9 cellular contexts compared by ENCODE assay signal in the genomic region with DNA sequence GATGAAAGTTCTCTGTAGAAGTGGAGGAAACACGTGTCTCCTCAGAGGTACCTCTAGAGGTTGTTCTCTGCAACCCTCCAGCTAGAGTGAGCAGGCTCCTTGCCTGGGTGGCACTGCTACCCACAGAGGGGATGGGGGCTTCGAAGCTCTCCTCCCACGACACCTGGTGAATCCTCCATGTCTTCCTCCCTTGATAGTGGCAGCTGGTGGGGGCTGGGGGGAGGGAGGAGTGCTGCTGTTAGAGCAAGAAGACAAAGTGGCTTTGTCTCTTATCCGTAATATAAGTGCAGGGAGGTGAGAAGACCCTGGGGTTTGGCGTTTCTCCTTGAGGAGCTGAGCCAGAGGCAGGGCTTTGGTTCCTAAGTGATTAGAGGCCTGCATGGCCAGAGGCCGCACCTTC. TPM values are rescaled to one million over a fixed set of nuclear protein-coding genes. Genes with fewer than 3 reads are reported as not detected.
DNase-seq lines count a peak whose midpoint lies in the region; ATAC-seq and TF ChIP-seq lines count a peak whose summit lies in the region.
"Had no signal": no experiment of that assay in that cellular context is flagged by ENCODE, and none has a peak within 500 bp of the region (broad histone marks: within the 10 kb centered on the region; RNA-seq: fewer than 3 reads in every experiment).

No MANE protein-coding gene starts in this region.

- no peaks in the 10 kb centered on the region for H3K36me3 ChIP-seq in neural cell (ENCODE audit: insufficient read depth, low read length)
- H3K36me3 ChIP-seq in upper lobe of left lung: no peaks in the 10 kb centered on the region

- no peak for DNase-seq in activated T-cell treated with anti-CD3 and anti-CD28 coated beads, Interleukin-2, amount 50 U/mL, for 72 hours
- DNase-seq in activated T-cell treated with anti-CD3 and anti-CD28 coated beads for 4 hours (no peak), endothelial cell (ENCODE audit: low spot score) (no peak), upper lobe of left lung (no peak), HEK293T (ENCODE audit: extremely low spot score) (no peak)
- DNase-seq: GDM1 had no signal

- peaks cover 68% of the 10 kb centered on the region for H3K4me1 Mint-ChIP-seq in activated T-cell treated with anti-CD3 and anti-CD28 coated beads, Interleukin-2, amount 50 U/mL, for 72 hours (ENCODE audit: low read depth)
- peaks cover 79% of the 10 kb centered on the region for H3K4me1 Mint-ChIP-seq in endothelial cell (ENCODE audit: unreplicated experiment)

- H3K27ac ChIP-seq in neural cell (ENCODE audit: low read length) (peak overlapping the region; percentile 58), upper lobe of left lung (peak overlapping the region; percentile 19 to 92 (median 54))

- no peaks in the 10 kb centered on the region for H3F3A ChIP-seq in neural cell (ENCODE audit: insufficient read depth, low read length, poor library complexity, severe bottlenecking)

- no peak overlapping the region for H3K4me3 Mint-ChIP-seq in activated T-cell treated with anti-CD3 and anti-CD28 coated beads, Interleukin-2, amount 50 U/mL, for 72 hours
- peak overlapping the region; percentile 63 for H3K4me3 Mint-ChIP-seq in endothelial cell (ENCODE audit: unreplicated experiment)

- 60 to 63% methylated on average over 6 of the region's 6 CpGs for WGBS in upper lobe of left lung, 2 donors

- CTCF ChIA-PET in HEK293T (lab: Yijun Ruan, JAX): no interaction called here

- H3K4me2 ChIP-seq in neural cell (ENCODE audit: low read length): no peak overlapping the region

- TF ChIP-seq EP300 in neural cell (conservative IDR thresholded peaks at IDR 0.05; ENCODE audit: poor library complexity, severe bottlenecking): no peak
- TF ChIP-seq EP300 in upper lobe of left lung (IDR thresholded peaks at IDR 0.05): no peak

- H3K79me2 ChIP-seq in neural cell (replicated peaks; ENCODE audit: insufficient read depth, low read length): peaks cover 7% of the 10 kb centered on the region

- H3K9me2 ChIP-seq in neural cell (ENCODE audit: insufficient read depth, low read length): no peaks in the 10 kb centered on the region

- H3K36me3 Mint-ChIP-seq in activated T-cell treated with anti-CD3 and anti-CD28 coated beads, Interleukin-2, amount 50 U/mL, for 72 hours (ENCODE audit: insufficient read depth in 2 of 2): peaks cover 0 to 4% of the 10 kb centered on the region in 2 donors
- H3K36me3 Mint-ChIP-seq in endothelial cell (ENCODE audit: low read depth, unreplicated experiment): peaks cover 22% of the 10 kb centered on the region

- no peak overlapping the region for H3K9ac ChIP-seq in neural cell (ENCODE audit: low read length)

- H3K27ac Mint-ChIP-seq in activated T-cell treated with anti-CD3 and anti-CD28 coated beads, Interleukin-2, amount 50 U/mL, for 72 hours: peak overlapping the region; percentile 41
- peak overlapping the region; percentile 99 for H3K27ac Mint-ChIP-seq in endothelial cell (ENCODE audit: unreplicated experiment)

- H3K27me3 ChIP-seq in neural cell (ENCODE audit: insufficient read depth, low read depth, low read length): no peaks in the 10 kb centered on the region
- H3K27me3 ChIP-seq in upper lobe of left lung: no peaks in the 10 kb centered on the region

- TF ChIP-seq POLR2A in upper lobe of left lung (IDR thresholded peaks at IDR 0.05): no peak

- H3K9me3 Mint-ChIP-seq in activated T-cell treated with anti-CD3 and anti-CD28 coated beads, Interleukin-2, amount 50 U/mL, for 72 hours: no peaks in the 10 kb centered on the region
- H3K9me3 Mint-ChIP-seq in endothelial cell (ENCODE audit: unreplicated experiment): no peaks in the 10 kb centered on the region

- TF ChIP-seq CTCF in endothelial cell (IDR thresholded peaks at IDR 0.05; ENCODE audit: unreplicated experiment): no peak
- TF ChIP-seq CTCF in neural cell (IDR thresholded peaks at IDR 0.05; ENCODE audit: poor library complexity, severe bottlenecking): no peak
- TF ChIP-seq CTCF in upper lobe of left lung (IDR thresholded peaks at IDR 0.05): no peak

- H2AFZ ChIP-seq in neural cell (ENCODE audit: low read depth, low read length): no peak overlapping the region

- POLR2A ChIA-PET in HEK293T (lab: Yijun Ruan, JAX): interaction anchor here (1.3 kb wide), 1 partner anchor 10 kb away, joined by 3 read pairs; no protein-coding TSS in a partner anchor

- no peaks in the 10 kb centered on the region for H4K20me1 ChIP-seq in neural cell (ENCODE audit: insufficient read depth)

- H3K4me1 ChIP-seq in upper lobe of left lung: peaks cover 50 to 71% (median 59%) of the 10 kb centered on the region in 4 donors

- H3K9me3 ChIP-seq in neural cell (ENCODE audit: low read length) (no peaks in the 10 kb centered on the region), upper lobe of left lung (no peaks in the 10 kb centered on the region)

- no peak for TF ChIP-seq RAD21 in neural cell (conservative IDR thresholded peaks at IDR 0.05)

- no peak overlapping the region for H3K4me3 ChIP-seq in neural cell (ENCODE audit: low read length)
- H3K4me3 ChIP-seq in upper lobe of left lung: no peak overlapping the region

- ATAC-seq in activated T-cell treated with anti-CD3 and anti-CD28 coated beads, Interleukin-2, amount 50 U/mL, for 72 hours (replicated peaks in 1 of 2): no peak
- no peak for ATAC-seq in upper lobe of left lung (ENCODE audit: low FRiP score in 2 of 2)
- no peak for ATAC-seq in GM21825 (IDR thresholded peaks at IDR 0.05; ENCODE audit: unreplicated experiment)
- no peak for ATAC-seq in HG03135 (IDR thresholded peaks at IDR 0.05; ENCODE audit: unreplicated experiment)

- no peaks in the 10 kb centered on the region for H3K27me3 Mint-ChIP-seq in activated T-cell treated with anti-CD3 and anti-CD28 coated beads, Interleukin-2, amount 50 U/mL, for 72 hours (ENCODE audit: low read depth)
- H3K27me3 Mint-ChIP-seq in endothelial cell (ENCODE audit: unreplicated experiment): peaks cover 8% of the 10 kb centered on the region

TF ChIP-seq in neural cell, 6 proteins besides CTCF, POLR2A, EP300 and RAD21 (continues in another document):
- TF ChIP-seq MXI1 (conservative IDR thresholded peaks at IDR 0.05; ENCODE audit: poor library complexity, severe bottlenecking) (no peak), POLR2AphosphoS5 (IDR thresholded peaks at IDR 0.05) (no peak), TAF1 (IDR thresholded peaks at IDR 0.05; ENCODE audit: low read depth) (no peak), SMC3 (conservative IDR thresholded peaks at IDR 0.05; ENCODE audit: poor library complexity) (no peak), EZH2 (IDR thresholded peaks at IDR 0.05; ENCODE audit: borderline replicate concordance, insufficient read depth, low read length, poor library complexity, severe bottlenecking) (no peak)

TF ChIP-seq in HEK293T, 16 proteins besides CTCF, POLR2A, EP300 and RAD21:
- TF ChIP-seq L3MBTL2 (conservative IDR thresholded peaks at IDR 0.05): no peak
- no peak for TF ChIP-seq SP1 (IDR thresholded peaks at IDR 0.05)
- no peak for TF ChIP-seq CTBP1 (IDR thresholded peaks at IDR 0.05; ENCODE audit: borderline replicate concordance)
- TF ChIP-seq FOXA1 (IDR thresholded peaks at IDR 0.05): no peak
- TF ChIP-seq, protein P1, sequence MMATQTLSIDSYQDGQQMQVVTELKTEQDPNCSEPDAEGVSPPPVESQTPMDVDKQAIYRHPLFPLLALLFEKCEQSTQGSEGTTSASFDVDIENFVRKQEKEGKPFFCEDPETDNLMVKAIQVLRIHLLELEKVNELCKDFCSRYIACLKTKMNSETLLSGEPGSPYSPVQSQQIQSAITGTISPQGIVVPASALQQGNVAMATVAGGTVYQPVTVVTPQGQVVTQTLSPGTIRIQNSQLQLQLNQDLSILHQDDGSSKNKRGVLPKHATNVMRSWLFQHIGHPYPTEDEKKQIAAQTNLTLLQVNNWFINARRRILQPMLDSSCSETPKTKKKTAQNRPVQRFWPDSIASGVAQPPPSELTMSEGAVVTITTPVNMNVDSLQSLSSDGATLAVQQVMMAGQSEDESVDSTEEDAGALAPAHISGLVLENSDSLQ (IDR thresholded peaks at IDR 0.05): no peak
- TF ChIP-seq FOXM1 (IDR thresholded peaks at IDR 0.05; ENCODE audit: borderline replicate concordance): no peak
- no peak for TF ChIP-seq SUZ12 (IDR thresholded peaks at IDR 0.05)
- TF ChIP-seq HDGF (IDR thresholded peaks at IDR 0.05; ENCODE audit: borderline replicate concordance): no peak
- no peak for TF ChIP-seq ELF4 (IDR thresholded peaks at IDR 0.05)
- no peak for TF ChIP-seq NFRKB (IDR thresholded peaks at IDR 0.05)

RNA-seq across cellular contexts. Expression of a gene that starts 45.2 kb away (rescaled TPM):
- total RNA-seq in activated T-cell treated with anti-CD3 and anti-CD28 coated beads, Interleukin-2, amount 50 U/mL, for 72 hours: 10 to 100 TPM; 34.1 to 65.5 TPM
- total RNA-seq in endothelial cell (ENCODE audit: unreplicated experiment) (137 TPM), upper lobe of left lung (100 to 1,000 TPM in 2 of 6 donors, 10 to 100 TPM in 4; 54.0 to 152 (median 90.5) TPM)
- 1.4 and 2.9 TPM in 2 replicates for polyA plus RNA-seq in neural cell
- polyA minus RNA-seq in neural cell: 11.3 and 11.4 TPM in 2 replicates
